1 cellular context compared by ENCODE assay signal in the genomic region with DNA sequence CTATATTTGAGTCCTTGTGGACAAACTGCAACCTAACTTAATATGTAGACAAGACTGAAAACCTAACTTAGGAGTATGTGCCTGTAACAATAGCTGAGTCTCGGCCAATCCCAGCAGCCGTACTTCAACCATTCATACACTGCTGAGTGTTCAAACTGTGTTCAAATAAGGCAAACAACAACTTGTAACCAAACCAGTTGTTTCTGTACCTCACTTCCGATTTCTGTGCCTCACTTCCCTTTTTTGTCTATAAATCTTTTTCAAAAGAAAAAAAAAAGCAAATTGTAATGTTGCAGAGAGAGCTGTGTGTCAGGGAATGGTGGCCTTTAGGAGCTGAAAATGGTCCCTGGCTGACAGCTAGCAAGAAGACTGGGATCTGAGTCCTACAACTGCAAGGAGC.
TF ChIP-seq lines count a peak whose summit lies in the region.

No MANE protein-coding gene starts in this region.

TF ChIP-seq in GM12878, 131 proteins besides CTCF, POLR2A, EP300 and RAD21 (continued from another document):
- TF ChIP-seq, protein P1, sequence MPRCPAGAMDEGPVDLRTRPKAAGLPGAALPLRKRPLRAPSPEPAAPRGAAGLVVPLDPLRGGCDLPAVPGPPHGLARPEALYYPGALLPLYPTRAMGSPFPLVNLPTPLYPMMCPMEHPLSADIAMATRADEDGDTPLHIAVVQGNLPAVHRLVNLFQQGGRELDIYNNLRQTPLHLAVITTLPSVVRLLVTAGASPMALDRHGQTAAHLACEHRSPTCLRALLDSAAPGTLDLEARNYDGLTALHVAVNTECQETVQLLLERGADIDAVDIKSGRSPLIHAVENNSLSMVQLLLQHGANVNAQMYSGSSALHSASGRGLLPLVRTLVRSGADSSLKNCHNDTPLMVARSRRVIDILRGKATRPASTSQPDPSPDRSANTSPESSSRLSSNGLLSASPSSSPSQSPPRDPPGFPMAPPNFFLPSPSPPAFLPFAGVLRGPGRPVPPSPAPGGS (IDR thresholded peaks at IDR 0.05; ENCODE audit: borderline replicate concordance, insufficient read depth, low read depth, low read length, poor library complexity, severe bottlenecking) = no peak
- no peak for TF ChIP-seq BACH1 (IDR thresholded peaks at IDR 0.05; ENCODE audit: borderline replicate concordance)
- TF ChIP-seq, protein P2, sequence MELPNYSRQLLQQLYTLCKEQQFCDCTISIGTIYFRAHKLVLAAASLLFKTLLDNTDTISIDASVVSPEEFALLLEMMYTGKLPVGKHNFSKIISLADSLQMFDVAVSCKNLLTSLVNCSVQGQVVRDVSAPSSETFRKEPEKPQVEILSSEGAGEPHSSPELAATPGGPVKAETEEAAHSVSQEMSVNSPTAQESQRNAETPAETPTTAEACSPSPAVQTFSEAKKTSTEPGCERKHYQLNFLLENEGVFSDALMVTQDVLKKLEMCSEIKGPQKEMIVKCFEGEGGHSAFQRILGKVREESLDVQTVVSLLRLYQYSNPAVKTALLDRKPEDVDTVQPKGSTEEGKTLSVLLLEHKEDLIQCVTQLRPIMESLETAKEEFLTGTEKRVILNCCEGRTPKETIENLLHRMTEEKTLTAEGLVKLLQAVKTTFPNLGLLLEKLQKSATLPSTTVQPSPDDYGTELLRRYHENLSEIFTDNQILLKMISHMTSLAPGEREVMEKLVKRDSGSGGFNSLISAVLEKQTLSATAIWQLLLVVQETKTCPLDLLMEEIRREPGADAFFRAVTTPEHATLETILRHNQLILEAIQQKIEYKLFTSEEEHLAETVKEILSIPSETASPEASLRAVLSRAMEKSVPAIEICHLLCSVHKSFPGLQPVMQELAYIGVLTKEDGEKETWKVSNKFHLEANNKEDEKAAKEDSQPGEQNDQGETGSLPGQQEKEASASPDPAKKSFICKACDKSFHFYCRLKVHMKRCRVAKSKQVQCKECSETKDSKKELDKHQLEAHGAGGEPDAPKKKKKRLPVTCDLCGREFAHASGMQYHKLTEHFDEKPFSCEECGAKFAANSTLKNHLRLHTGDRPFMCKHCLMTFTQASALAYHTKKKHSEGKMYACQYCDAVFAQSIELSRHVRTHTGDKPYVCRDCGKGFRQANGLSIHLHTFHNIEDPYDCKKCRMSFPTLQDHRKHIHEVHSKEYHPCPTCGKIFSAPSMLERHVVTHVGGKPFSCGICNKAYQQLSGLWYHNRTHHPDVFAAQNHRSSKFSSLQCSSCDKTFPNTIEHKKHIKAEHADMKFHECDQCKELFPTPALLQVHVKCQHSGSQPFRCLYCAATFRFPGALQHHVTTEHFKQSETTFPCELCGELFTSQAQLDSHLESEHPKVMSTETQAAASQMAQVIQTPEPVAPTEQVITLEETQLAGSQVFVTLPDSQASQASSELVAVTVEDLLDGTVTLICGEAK (IDR thresholded peaks at IDR 0.05; ENCODE audit: borderline replicate concordance) = peak; percentile 51; the same call in 1 of the 2 replicates
- TF ChIP-seq PAX8 (IDR thresholded peaks at IDR 0.05) = no peak
- TF ChIP-seq GATAD2B (conservative IDR thresholded peaks at IDR 0.05; ENCODE audit: low read depth) = no peak
- TF ChIP-seq DPF2 (IDR thresholded peaks at IDR 0.05) = no peak
- TF ChIP-seq SREBF2 (IDR thresholded peaks at IDR 0.05; ENCODE audit: low read length) = no peak
- no peak for TF ChIP-seq WRNIP1 (IDR thresholded peaks at IDR 0.05; ENCODE audit: borderline replicate concordance, low read depth, low read length)
- TF ChIP-seq SMARCA5 (IDR thresholded peaks at IDR 0.05) = no peak
- TF ChIP-seq CREB1 (IDR thresholded peaks at IDR 0.05; ENCODE audit: low read depth) = peak; percentile 41; the same call in 1 of the 2 replicates
- TF ChIP-seq, protein P3, sequence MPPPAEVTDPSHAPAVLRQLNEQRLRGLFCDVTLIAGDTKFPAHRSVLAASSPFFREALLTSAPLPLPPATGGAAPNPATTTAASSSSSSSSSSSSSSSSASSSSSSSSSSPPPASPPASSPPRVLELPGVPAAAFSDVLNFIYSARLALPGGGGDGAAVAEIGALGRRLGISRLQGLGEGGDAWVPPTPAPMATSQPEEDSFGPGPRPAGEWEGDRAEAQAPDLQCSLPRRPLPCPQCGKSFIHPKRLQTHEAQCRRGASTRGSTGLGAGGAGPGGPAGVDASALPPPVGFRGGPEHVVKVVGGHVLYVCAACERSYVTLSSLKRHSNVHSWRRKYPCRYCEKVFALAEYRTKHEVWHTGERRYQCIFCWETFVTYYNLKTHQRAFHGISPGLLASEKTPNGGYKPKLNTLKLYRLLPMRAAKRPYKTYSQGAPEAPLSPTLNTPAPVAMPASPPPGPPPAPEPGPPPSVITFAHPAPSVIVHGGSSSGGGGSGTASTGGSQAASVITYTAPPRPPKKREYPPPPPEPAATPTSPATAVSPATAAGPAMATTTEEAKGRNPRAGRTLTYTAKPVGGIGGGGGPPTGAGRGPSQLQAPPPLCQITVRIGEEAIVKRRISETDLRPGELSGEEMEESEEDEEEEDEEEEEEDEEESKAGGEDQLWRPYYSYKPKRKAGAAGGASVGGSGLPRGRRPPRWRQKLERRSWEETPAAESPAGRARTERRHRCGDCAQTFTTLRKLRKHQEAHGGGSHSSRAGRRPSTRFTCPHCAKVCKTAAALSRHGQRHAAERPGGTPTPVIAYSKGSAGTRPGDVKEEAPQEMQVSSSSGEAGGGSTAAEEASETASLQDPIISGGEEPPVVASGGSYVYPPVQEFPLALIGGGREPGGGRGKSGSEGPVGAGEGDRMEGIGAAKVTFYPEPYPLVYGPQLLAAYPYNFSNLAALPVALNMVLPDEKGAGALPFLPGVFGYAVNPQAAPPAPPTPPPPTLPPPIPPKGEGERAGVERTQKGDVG (CRISPR knock-in tag; IDR thresholded peaks at IDR 0.05) = no peak
- no peak for TF ChIP-seq STAT3 (IDR thresholded peaks at IDR 0.05; ENCODE audit: low read depth, low read length)
- no peak for TF ChIP-seq BRCA1 (IDR thresholded peaks at IDR 0.05; ENCODE audit: low read depth, low read length)
TF ChIP-seq in GM12878: peak in this region for 6.
